Comparison of ENCODE assay signal across 8 cellular contexts in the genomic region with DNA sequence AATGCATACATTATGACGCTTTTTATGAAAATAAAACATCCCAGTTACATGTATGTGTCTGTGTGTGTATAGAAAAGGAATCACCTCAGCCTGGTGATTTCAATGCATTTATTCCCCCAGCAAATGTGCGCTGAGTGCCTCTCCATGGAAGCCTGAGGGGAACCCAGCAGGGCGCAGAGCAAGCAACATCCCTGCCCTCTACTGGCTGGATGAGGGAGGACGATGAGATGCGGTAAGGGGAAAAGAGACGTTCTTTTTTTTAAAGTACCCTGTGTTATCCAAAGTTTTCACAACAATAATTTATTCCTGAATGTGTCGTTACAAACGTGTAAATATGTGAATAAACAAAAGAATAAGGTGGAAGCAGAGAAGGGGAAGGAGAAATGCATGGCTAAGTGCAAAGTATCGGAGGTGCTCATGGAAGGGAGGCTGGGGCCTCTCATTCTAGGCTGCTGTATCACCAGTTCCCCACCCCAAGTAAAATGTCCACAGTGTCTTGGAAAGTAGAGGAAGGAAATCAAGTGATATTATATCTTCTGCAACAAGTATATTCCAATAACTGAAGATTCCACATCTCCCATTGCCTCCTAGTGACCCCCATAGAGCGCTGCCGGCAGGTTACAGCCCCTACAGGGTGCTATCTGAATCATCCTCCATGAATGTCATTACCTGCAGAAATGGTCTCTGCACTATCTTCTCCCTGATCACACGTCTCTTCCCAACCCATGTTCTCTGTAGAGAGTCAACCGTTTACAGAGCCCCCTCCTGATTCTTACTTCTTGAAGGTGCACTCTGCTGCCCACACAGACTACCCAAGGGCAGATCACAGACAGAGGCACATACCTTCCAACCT. TPM values are rescaled to one million over a fixed set of nuclear protein-coding genes. Genes with fewer than 3 reads are reported as not detected.
DNase-seq lines count a peak whose midpoint lies in the region; ATAC-seq and TF ChIP-seq lines count a peak whose summit lies in the region.

No MANE protein-coding gene starts in this region.

- ATAC-seq in HG03103 (IDR thresholded peaks at IDR 0.05; ENCODE audit: low read depth, unreplicated experiment): peak; percentile 71
- ATAC-seq in foreskin keratinocyte: peak; percentile 80
- peak; percentile 85 for ATAC-seq in sciatic nerve

- POLR2A ChIA-PET in GM10248 (lab: Yijun Ruan, JAX): no interaction called here

- H3F3A ChIP-seq in SU-DHL-6 (ENCODE audit: insufficient read depth): no peaks in the 10 kb centered on the region

- intact Hi-C loops in sciatic nerve (cut with DNase I): no loop called here

- H3K79me2 ChIP-seq in SU-DHL-6 (ENCODE audit: insufficient read depth, low read length): no peaks in the 10 kb centered on the region

- H3K27me3 ChIP-seq in SU-DHL-6 (ENCODE audit: low read length) (no peaks in the 10 kb centered on the region), foreskin keratinocyte (no peaks in the 10 kb centered on the region)

- TF ChIP-seq CTCF in GM10248 (IDR thresholded peaks at IDR 0.05; ENCODE audit: control extremely low read depth, extremely low read depth, low read depth, missing control alignments) (peak; percentile 41), SU-DHL-6 (IDR thresholded peaks at IDR 0.05; ENCODE audit: insufficient read depth, low read length, poor library complexity, severe bottlenecking) (peak; percentile 68), foreskin keratinocyte (conservative IDR thresholded peaks at IDR 0.05) (peak; percentile 82)

- no peaks in the 10 kb centered on the region for H3K9me2 ChIP-seq in SU-DHL-6 (replicated peaks; ENCODE audit: insufficient read depth, low read length)

- in situ Hi-C loops in ACHN (cut with HindIII; ENCODE audit: low pct_ligation_motif_present, low pct_unique_long_range_greater_than_20kb, low sequenced_read_pairs): loop anchor here (25.0 kb wide), 1 partner anchor 134 kb away; a partner anchor contains a TSS

- H3K27ac ChIP-seq in SU-DHL-6 (ENCODE audit: low read depth, low read length) (no peak overlapping the region), foreskin keratinocyte (no peak overlapping the region)

- H4K20me1 ChIP-seq in SU-DHL-6 (ENCODE audit: low read depth, low read length): no peaks in the 10 kb centered on the region

- H3K4me2 ChIP-seq in SU-DHL-6 (ENCODE audit: low read depth, low read length, poor library complexity, severe bottlenecking): no peak overlapping the region

- H3K9ac ChIP-seq in SU-DHL-6 (ENCODE audit: low read length): no peak overlapping the region

- CTCF ChIA-PET in GM10248 (lab: Yijun Ruan, JAX): interaction anchor here (4.8 kb wide), 1 partner anchor 13 kb away, joined by 28 read pairs; a partner anchor contains a TSS

- H3K9me3 ChIP-seq in SU-DHL-6 (ENCODE audit: insufficient read depth, low read length): no peaks in the 10 kb centered on the region

- peaks cover 19% of the 10 kb centered on the region for H3K4me1 ChIP-seq in foreskin keratinocyte

- DNase-seq in ACHN: peak; percentile 57
- peak; percentile 40 for DNase-seq in GM10248 (ENCODE audit: extremely low spot score)
- DNase-seq in foreskin keratinocyte: peak in 1 of 2 donors; percentile 42
- no peak for DNase-seq in sciatic nerve (ENCODE audit: low spot score)
- no peak for DNase-seq in cerebellar cortex (ENCODE audit: low spot score)
- DNase-seq in effector CD4-positive, alpha-beta T cell: no peak

- H3K4me3 ChIP-seq in SU-DHL-6 (ENCODE audit: insufficient read depth, low read length, poor library complexity, severe bottlenecking): no peak overlapping the region

- H2AFZ ChIP-seq in SU-DHL-6 (ENCODE audit: low read depth, low read length, severe bottlenecking): no peak overlapping the region

- no peaks in the 10 kb centered on the region for H3K36me3 ChIP-seq in SU-DHL-6 (ENCODE audit: low read length)

RNA-seq across cellular contexts. Expression of a gene that starts 13.0 kb away (rescaled TPM):
- total RNA-seq in foreskin keratinocyte (4.7 and 10.1 TPM in 2 replicates), sciatic nerve (67.6 TPM)
- polyA plus RNA-seq in foreskin keratinocyte: 3.1 and 5.5 TPM in 2 replicates

Comparison
In these comparisons a context has a peak if more than half of its experiments do, and no peak if none do; other contexts are left out.
1. DNase-seq: peak in ACHN (single experiment) and GM10248 (single experiment); none in sciatic nerve (single experiment), cerebellar cortex (single experiment) and effector CD4-positive, alpha-beta T cell (single experiment).
2. Peak in every context shown above with its lines, with median percentiles within 50 percentile points of each other: CTCF ChIP-seq and ATAC-seq.